ENCODE assay signal across 19 cellular contexts in the genomic region with DNA sequence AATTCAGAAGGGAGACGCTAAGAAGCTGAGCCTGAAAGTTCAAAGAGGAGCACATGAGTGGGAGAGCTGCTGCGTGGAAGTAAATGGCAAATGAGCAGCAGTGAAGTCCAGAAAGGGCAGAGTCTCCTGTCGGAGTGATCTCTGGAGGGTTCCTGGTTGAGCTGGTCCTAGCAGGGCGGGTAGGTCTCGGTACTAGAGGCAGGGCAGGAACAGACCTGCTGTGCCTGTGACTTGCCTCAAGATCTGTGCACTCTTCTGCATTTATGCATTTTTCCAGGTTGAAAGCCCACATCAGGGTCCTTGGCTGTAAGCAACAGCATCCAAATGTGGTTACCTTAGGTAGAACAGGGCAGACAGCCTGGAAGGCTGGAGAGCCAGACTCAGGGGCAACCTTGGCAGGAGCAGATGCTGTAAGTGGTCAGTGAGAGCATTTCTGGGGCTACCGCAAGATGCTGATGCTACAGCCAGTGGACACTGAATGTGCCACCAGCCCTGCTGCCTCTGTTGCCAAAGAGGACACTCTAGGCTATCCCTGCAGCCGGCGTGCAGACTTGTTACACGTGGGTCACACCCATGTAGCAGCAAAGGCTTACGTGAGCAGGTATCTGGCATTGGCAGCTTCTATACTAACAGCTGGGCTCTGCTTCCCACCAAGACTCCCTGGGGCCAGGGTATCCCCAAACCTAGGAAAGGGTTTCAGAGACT. TPM values are rescaled to one million over a fixed set of nuclear protein-coding genes. Genes with fewer than 3 reads are reported as not detected.
DNase-seq lines count a peak whose midpoint lies in the region; ATAC-seq, FAIRE-seq and TF ChIP-seq lines count a peak whose summit lies in the region.
"Had no signal": no experiment of that assay in that cellular context is flagged by ENCODE, and none has a peak within 500 bp of the region (broad histone marks: within the 10 kb centered on the region; RNA-seq: fewer than 3 reads in every experiment).

No MANE protein-coding gene starts in this region.

- no peak for TF ChIP-seq RAD21 in GM12878 (IDR thresholded peaks at IDR 0.05; ENCODE audit: insufficient read depth, low read depth, low read length)

- POLR2A ChIA-PET in GM12878 (lab: Charles Lee): interaction anchor here (0.8 to 6.4 kb wide), 8 partner anchors 9 to 73 kb away, joined by 3 to 67 read pairs (median 10); no protein-coding TSS in a partner anchor

- H2AFZ ChIP-seq in GM12878 (ENCODE audit: control insufficient read depth, low read depth, low read length): no peak overlapping the region

- H4K20me1 ChIP-seq in GM12878 (ENCODE audit: control insufficient read depth, insufficient read depth): no peaks in the 10 kb centered on the region

- TF ChIP-seq EP300 in GM12878 (IDR thresholded peaks at IDR 0.05; ENCODE audit: borderline replicate concordance in 1 of 2, control insufficient read depth in 1 of 2, low read depth in 2 of 2, low read length in 2 of 2): no peak
- TF ChIP-seq EP300 in suprapubic skin (IDR thresholded peaks at IDR 0.05): no peak

- TF ChIP-seq POLR2A in GM12878 (IDR thresholded peaks at IDR 0.05; ENCODE audit: low read depth, low read length): no peak
- TF ChIP-seq POLR2A in suprapubic skin (IDR thresholded peaks at IDR 0.05): no peak

- no peak overlapping the region for H3K4me3 Mint-ChIP-seq in activated T-cell treated with anti-CD3 and anti-CD28 coated beads, Interleukin-2, amount 50 U/mL, for 24 hours
- H3K4me3 Mint-ChIP-seq in activated T-cell treated with anti-CD3 and anti-CD28 coated beads, Interleukin-2, amount 50 U/mL, for 4 hours: no peak overlapping the region
- H3K4me3 Mint-ChIP-seq: CD4-positive, alpha-beta memory T cell had no signal

- TF ChIP-seq CTCF in GM12878 (IDR thresholded peaks at IDR 0.05 in 2 of 3, conservative IDR thresholded peaks at IDR 0.05 in 1 of 3; ENCODE audit: control insufficient read depth in 2 of 3, extremely low read depth in 1 of 3, insufficient read depth in 1 of 3, low read depth in 3 of 3, low read length in 3 of 3): no peak
- TF ChIP-seq CTCF in neutrophil (IDR thresholded peaks at IDR 0.05): no peak
- TF ChIP-seq CTCF in suprapubic skin (IDR thresholded peaks at IDR 0.05): no peak

- intact Hi-C loops in GM12878 (cut with micrococcal nuclease; ENCODE audit: unreplicated experiment): no loop called here

- no peak overlapping the region for H3K4me3 ChIP-seq in GM12878
- no peak overlapping the region for H3K4me3 ChIP-seq in neutrophil (ENCODE audit: low read depth in 1 of 2, low read length in 1 of 2)
- H3K4me3 ChIP-seq in suprapubic skin: no peak overlapping the region
- H3K4me3 ChIP-seq: HAP-1 had no signal

- CTCF ChIA-PET in GM12878 (lab: Yijun Ruan, JAX): interaction anchor here (0.9 to 5.7 kb wide), 6 partner anchors 9 to 83 kb away, joined by 3 to 46 read pairs (median 21); no protein-coding TSS in a partner anchor

- H3K27ac Mint-ChIP-seq in activated T-cell treated with anti-CD3 and anti-CD28 coated beads, Interleukin-2, amount 50 U/mL, for 24 hours: no peak overlapping the region
- H3K27ac Mint-ChIP-seq: CD4-positive, alpha-beta memory T cell had no signal

- 74% methylated on average over 10 of the region's 10 CpGs for WGBS in GM12878 (ENCODE audit: insufficient coverage, insufficient replicate concordance, low lambda C conversion rate, missing lambda C conversion rate)
- WGBS in suprapubic skin: 70% methylated on average over 10 of the region's 10 CpGs

- H3K79me2 ChIP-seq in GM12878 (ENCODE audit: control insufficient read depth, insufficient read depth, low read length): peaks cover 90% of the 10 kb centered on the region

- no peak for FAIRE-seq in GM12878 (lab: Jason Lieb, UNC)
- FAIRE-seq: D721Med, G401.6, H1 had no signal

- DNase-seq in activated T-cell treated with anti-CD3 and anti-CD28 coated beads, Interleukin-2, amount 50 U/mL, for 24 hours: peak; percentile 27
- DNase-seq in activated T-cell treated with anti-CD3 and anti-CD28 coated beads, Interleukin-2, amount 50 U/mL, for 4 hours: no peak
- DNase-seq in GM12878 (ENCODE audit: low read depth, low spot score) (no peak), suprapubic skin (ENCODE audit: low spot score in 2 of 2) (peak; percentile 56 to 79), middle frontal gyrus (ENCODE audit: extremely low spot score, low spot score) (no peak), mucosa of gallbladder (ENCODE audit: low spot score) (no peak)
- DNase-seq: 8988T; CD4-positive, alpha-beta memory T cell; DMS153; DMS79 treated with DMSO at 0.1 percent for 48 hours; EL had no signal

- H3K9ac ChIP-seq in GM12878 (ENCODE audit: control insufficient read depth, insufficient read depth, low read length): no peak overlapping the region

- H3K27ac ChIP-seq in GM12878 (ENCODE audit: control insufficient read depth, insufficient read depth) (no peak overlapping the region), neutrophil (peak overlapping the region; percentile 69), suprapubic skin (no peak overlapping the region)
- H3K27ac ChIP-seq: C4-2B, HL-60 had no signal

- no peaks in the 10 kb centered on the region for H3K9me3 Mint-ChIP-seq in activated T-cell treated with anti-CD3 and anti-CD28 coated beads, Interleukin-2, amount 50 U/mL, for 24 hours
- no peaks in the 10 kb centered on the region for H3K9me3 Mint-ChIP-seq in activated T-cell treated with anti-CD3 and anti-CD28 coated beads, Interleukin-2, amount 50 U/mL, for 4 hours

- BruUV-seq in GM12878 (replicated peaks; lab: Mats Ljungman, UMichigan): no TSS peak

- peaks cover 30% of the 10 kb centered on the region for H3K4me1 Mint-ChIP-seq in activated T-cell treated with anti-CD3 and anti-CD28 coated beads, Interleukin-2, amount 50 U/mL, for 24 hours (ENCODE audit: low read depth)
- H3K4me1 Mint-ChIP-seq in activated T-cell treated with anti-CD3 and anti-CD28 coated beads, Interleukin-2, amount 50 U/mL, for 4 hours (ENCODE audit: low read depth): peaks cover 24% of the 10 kb centered on the region

- H3K9me3 ChIP-seq in GM12878 (replicated peaks; ENCODE audit: control insufficient read depth, insufficient read depth, low read length): no peaks in the 10 kb centered on the region
- H3K9me3 ChIP-seq in neutrophil: no peaks in the 10 kb centered on the region
- H3K9me3 ChIP-seq in suprapubic skin: no peaks in the 10 kb centered on the region

- no peaks in the 10 kb centered on the region for H3K27me3 ChIP-seq in GM12878 (replicated peaks in 1 of 2; ENCODE audit: control insufficient read depth in 2 of 2, insufficient read depth in 2 of 2, low read length in 1 of 2)
- H3K27me3 ChIP-seq in neutrophil: no peaks in the 10 kb centered on the region
- no peaks in the 10 kb centered on the region for H3K27me3 ChIP-seq in suprapubic skin

- in situ Hi-C loops in GM12878 (cut with MboI): no loop called here

- SMC1A ChIA-PET in GM12878 (lab: Charles Lee; ENCODE audit: uncharacterized antibody, unreplicated experiment): interaction anchor here (0.7 to 7.2 kb wide), 7 partner anchors 11 to 94 kb away, joined by 3 to 221 read pairs (median 38); no protein-coding TSS in a partner anchor

- H3K27me3 Mint-ChIP-seq in activated T-cell treated with anti-CD3 and anti-CD28 coated beads, Interleukin-2, amount 50 U/mL, for 24 hours: no peaks in the 10 kb centered on the region
- H3K27me3 Mint-ChIP-seq in activated T-cell treated with anti-CD3 and anti-CD28 coated beads, Interleukin-2, amount 50 U/mL, for 4 hours (ENCODE audit: low read depth): no peaks in the 10 kb centered on the region
- H3K27me3 Mint-ChIP-seq: CD4-positive, alpha-beta memory T cell had no signal

- peaks cover 13 to 15% of the 10 kb centered on the region in 2 experiments; a peak in 3 of 4 replicates for H3K36me3 ChIP-seq in GM12878 (ENCODE audit: control insufficient read depth in 2 of 2, insufficient read depth in 2 of 2, low read length in 1 of 2)
- peaks cover 16% of the 10 kb centered on the region for H3K36me3 ChIP-seq in neutrophil
- H3K36me3 ChIP-seq in suprapubic skin: peaks cover 5% of the 10 kb centered on the region
- H3K36me3 ChIP-seq: HAP-1 had no signal

- H3K36me3 Mint-ChIP-seq in activated T-cell treated with anti-CD3 and anti-CD28 coated beads, Interleukin-2, amount 50 U/mL, for 24 hours (ENCODE audit: low read depth): no peaks in the 10 kb centered on the region
- peaks cover 7% of the 10 kb centered on the region for H3K36me3 Mint-ChIP-seq in activated T-cell treated with anti-CD3 and anti-CD28 coated beads, Interleukin-2, amount 50 U/mL, for 4 hours (ENCODE audit: insufficient read depth)

- ATAC-seq in activated T-cell treated with anti-CD3 and anti-CD28 coated beads, Interleukin-2, amount 50 U/mL, for 4 hours: no peak
- ATAC-seq in GM12878: no peak
- ATAC-seq in GM21786 (IDR thresholded peaks at IDR 0.05; ENCODE audit: unreplicated experiment): no peak

- no peak overlapping the region; the same call in 1 of the 2 replicates for H3K4me2 ChIP-seq in GM12878 (ENCODE audit: control insufficient read depth, insufficient read depth)

- peaks cover 78% of the 10 kb centered on the region for H3K4me1 ChIP-seq in GM12878 (ENCODE audit: control insufficient read depth, insufficient read depth, low read length)
- H3K4me1 ChIP-seq in neutrophil (ENCODE audit: control insufficient read depth in 1 of 2, insufficient read depth in 1 of 2, low read depth in 1 of 2, low read length in 1 of 2): peaks cover 45 to 51% of the 10 kb centered on the region in 2 experiments
- peaks cover 47% of the 10 kb centered on the region for H3K4me1 ChIP-seq in suprapubic skin

- RAD21 ChIA-PET in GM12878 (lab: Charles Lee; ENCODE audit: unreplicated experiment): interaction anchor here (0.8 to 6.4 kb wide), 8 partner anchors 15 to 73 kb away, joined by 3 to 112 read pairs (median 6); no protein-coding TSS in a partner anchor

RNA-seq across cellular contexts. Expression of gene DUSP22, which starts 8.4 kb away (rescaled TPM):
- 10 to 100 TPM; 27.5 to 32.5 (median 30.9) TPM for total RNA-seq in activated T-cell treated with anti-CD3 and anti-CD28 coated beads, Interleukin-2, amount 50 U/mL, for 4 hours
- 632 and 708 TPM in 2 replicates for total RNA-seq in GM12878 (2013; cell fraction: nucleolus; rRNA removed)
- 113 and 123 TPM in 2 replicates for total RNA-seq in GM12878 (2014; rRNA removed)
- 80.6 and 83.3 TPM in 2 replicates for total RNA-seq in GM12878 (2014; rRNA removed; fragmentation: Illumina TruSeq; extraction: Trizol)
- total RNA-seq in GM12878 (2021): 125 and 130 TPM in 2 replicates
- polyA plus RNA-seq in GM12878 (2011; ENCODE audit: low read depth): 128 TPM
- 78.9 and 80.1 TPM in 2 replicates for polyA plus RNA-seq in GM12878 (2011; rRNA removed)
- polyA plus RNA-seq in GM12878 (2011; cell fraction: cytosol; rRNA removed): 109 and 115 TPM in 2 replicates
- polyA plus RNA-seq in GM12878 (2011; cell fraction: nucleus; rRNA removed): 359 and 389 TPM in 2 replicates
- 121 and 164 TPM in 2 replicates for polyA plus RNA-seq in GM12878 (2012)
- polyA plus RNA-seq in GM12878 (2014; fragmentation: Illumina TruSeq; extraction: Trizol): 87.9 and 101 TPM in 2 replicates
- 10 to 100 TPM; 93.4 to 99.7 TPM for polyA plus RNA-seq in GM12878 (2014; fragmentation: Nextera tagmentation; extraction: Ambion mirVana)
- 138 and 147 TPM in 2 replicates for polyA plus RNA-seq in GM12878 (2014; rRNA removed)
- polyA plus RNA-seq in GM12878 (2016; fragmentation: Nextera tagmentation; extraction: Ambion mirVana): 100 to 1,000 TPM; 150 to 156 TPM
- polyA minus RNA-seq in GM12878 (2011; rRNA and poly(A)+ RNA removed): 84.5 and 84.7 TPM in 2 replicates
- polyA minus RNA-seq in GM12878 (2011; cell fraction: cytosol; rRNA and poly(A)+ RNA removed): 15.5 and 16.8 TPM in 2 replicates
- 118 and 156 TPM in 2 replicates for polyA minus RNA-seq in GM12878 (2011; cell fraction: nucleus; rRNA and poly(A)+ RNA removed)
- 10 to 100 TPM; 53.3 to 95.2 (median 71.3) TPM for total RNA-seq in suprapubic skin
- 36.4 TPM for total RNA-seq in mucosa of gallbladder

Comparison
In these comparisons a context has a peak if more than half of its experiments do, and no peak if none do; other contexts are left out.
1. DNase-seq: peak in activated T-cell treated with anti-CD3 and anti-CD28 coated beads, Interleukin-2, amount 50 U/mL, for 24 hours (single experiment) and suprapubic skin (2 of 2); none in activated T-cell treated with anti-CD3 and anti-CD28 coated beads, Interleukin-2, amount 50 U/mL, for 4 hours (single experiment), GM12878 (single experiment), middle frontal gyrus (single experiment) and mucosa of gallbladder (single experiment).